Comparison of ENCODE assay signal across 8 cellular contexts in the genomic region with DNA sequence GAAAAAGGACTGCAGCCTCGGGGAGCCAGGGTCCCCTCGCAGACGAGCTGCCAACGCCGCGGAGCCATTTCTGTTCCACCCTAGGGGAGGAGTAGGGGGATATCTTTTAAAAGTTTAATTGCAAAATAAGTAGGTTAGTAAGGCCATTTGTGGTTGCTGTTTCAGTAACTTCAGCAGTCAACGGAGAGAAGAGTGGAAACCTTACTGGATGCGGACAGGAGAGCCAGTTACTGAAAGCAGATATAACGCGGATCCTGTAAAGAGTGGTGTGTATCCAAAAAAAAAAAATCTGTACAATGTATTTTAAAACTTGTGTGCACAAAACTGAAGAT. TPM values are rescaled to one million over a fixed set of nuclear protein-coding genes. Genes with fewer than 3 reads are reported as not detected.
DNase-seq lines count a peak whose midpoint lies in the region; ATAC-seq and TF ChIP-seq lines count a peak whose summit lies in the region.

No MANE protein-coding gene starts in this region.

- peaks cover 41% of the 10 kb centered on the region for H3K79me2 ChIP-seq in Loucy (ENCODE audit: insufficient read depth, low read length)

- no peaks in the 10 kb centered on the region for H3K9me3 ChIP-seq in Loucy (ENCODE audit: insufficient read depth, low read depth, low read length)

- H3K9me2 ChIP-seq in Loucy (replicated peaks; ENCODE audit: low read depth, low read length), result no peaks in the 10 kb centered on the region

- peak overlapping the region; percentile 93 for H3K27ac ChIP-seq in C4-2B
- H3K27ac ChIP-seq in cingulate gyrus (ENCODE audit: low read depth, low read length), result peak overlapping the region; percentile 97

- H3K36me3 Mint-ChIP-seq in natural killer cell treated with Interleukin-12 subunit alpha and Interleukin-12 subunit beta and Interleukin-15 and Interleukin-18, amount 100 ng/mL, for 72 hours, result peaks cover 22% of the 10 kb centered on the region

- H3K27me3 Mint-ChIP-seq in natural killer cell treated with Interleukin-12 subunit alpha and Interleukin-12 subunit beta and Interleukin-15 and Interleukin-18, amount 100 ng/mL, for 72 hours, result no peaks in the 10 kb centered on the region

- peak overlapping the region; percentile 88 for H3K4me2 ChIP-seq in Loucy (ENCODE audit: low read depth, low read length, poor library complexity, severe bottlenecking)

- H3K36me3 ChIP-seq in Loucy (ENCODE audit: insufficient read depth, low read length), result peaks cover 13% of the 10 kb centered on the region; the same call in 1 of the 2 replicates

- ATAC-seq in natural killer cell treated with Interleukin-12 subunit alpha and Interleukin-12 subunit beta and Interleukin-15 and Interleukin-18, amount 100 ng/mL, for 72 hours, result no peak
- ATAC-seq in GM21447 (IDR thresholded peaks at IDR 0.05; ENCODE audit: unreplicated experiment), result no peak
- ATAC-seq in GM21381 (IDR thresholded peaks at IDR 0.05; ENCODE audit: unreplicated experiment), result no peak
- ATAC-seq in HG02885 (IDR thresholded peaks at IDR 0.05; ENCODE audit: poor library complexity, unreplicated experiment), result no peak

- no peak for DNase-seq in natural killer cell treated with Interleukin-12 subunit alpha and Interleukin-12 subunit beta and Interleukin-15 and Interleukin-18, amount 100 ng/mL, for 72 hours (ENCODE audit: low spot score)
- DNase-seq in effector CD4-positive, alpha-beta T cell, result no peak

- H3K4me3 Mint-ChIP-seq in natural killer cell treated with Interleukin-12 subunit alpha and Interleukin-12 subunit beta and Interleukin-15 and Interleukin-18, amount 100 ng/mL, for 72 hours, result peak overlapping the region; percentile 96

- H3K4me1 ChIP-seq in Loucy (ENCODE audit: insufficient read depth, low read length, poor library complexity, severe bottlenecking), result peaks cover 28% of the 10 kb centered on the region

- peaks cover 5% of the 10 kb centered on the region for H3K27me3 ChIP-seq in Loucy (ENCODE audit: insufficient read depth, low read length, poor library complexity, severe bottlenecking)

- H3K27ac Mint-ChIP-seq in natural killer cell treated with Interleukin-12 subunit alpha and Interleukin-12 subunit beta and Interleukin-15 and Interleukin-18, amount 100 ng/mL, for 72 hours, result peak overlapping the region; percentile 92 to 95

- peaks cover 24 to 32% of the 10 kb centered on the region in 2 donors for H3K4me1 Mint-ChIP-seq in natural killer cell treated with Interleukin-12 subunit alpha and Interleukin-12 subunit beta and Interleukin-15 and Interleukin-18, amount 100 ng/mL, for 72 hours (ENCODE audit: low read depth in 2 of 2)

- no peak for TF ChIP-seq CTCF in C4-2B (conservative IDR thresholded peaks at IDR 0.05)
- TF ChIP-seq CTCF in Loucy (conservative IDR thresholded peaks at IDR 0.05; ENCODE audit: low read length), result no peak

- H3F3A ChIP-seq in Loucy (ENCODE audit: low read depth), result no peaks in the 10 kb centered on the region

- H3K9ac ChIP-seq in Loucy (ENCODE audit: low read depth, low read length, poor library complexity, severe bottlenecking), result peak overlapping the region; percentile 77

- peak overlapping the region; percentile 97 for H3K4me3 ChIP-seq in Loucy (ENCODE audit: low read length, poor library complexity, severe bottlenecking)

- H3K9me3 Mint-ChIP-seq in natural killer cell treated with Interleukin-12 subunit alpha and Interleukin-12 subunit beta and Interleukin-15 and Interleukin-18, amount 100 ng/mL, for 72 hours, result no peaks in the 10 kb centered on the region

- H2AFZ ChIP-seq in Loucy (ENCODE audit: low read length), result peak overlapping the region; percentile 95

- peaks cover 36% of the 10 kb centered on the region for H4K20me1 ChIP-seq in Loucy (ENCODE audit: insufficient read depth, low read length, poor library complexity, severe bottlenecking)

RNA-seq across cellular contexts. Expression of gene BTG1, which starts 0.8 kb away (rescaled TPM):
- 100 to 1,000 TPM in 1 of 2 donors, 10 to 100 TPM in 1; 80.0 to 249 TPM for total RNA-seq in natural killer cell treated with Interleukin-12 subunit alpha and Interleukin-12 subunit beta and Interleukin-15 and Interleukin-18, amount 100 ng/mL, for 72 hours
